28 cellular contexts compared by ENCODE assay signal in genomic region chr2:223721746-223722145, GRCh38.
"Had no signal": no experiment of that assay in that cellular context is flagged by ENCODE, and none has a peak within 500 bp of the region (broad histone marks: within the 10 kb centered on the region; RNA-seq: fewer than 3 reads in every experiment).

No MANE protein-coding gene starts in this region.

- H3K4me3 Mint-ChIP-seq: natural killer cell; neural progenitor cell; stimulated activated effector memory CD8-positive, alpha-beta T cell treated with anti-CD3 and anti-CD28 coated beads, Interleukin-12 subunit alpha, Interleukin-12 subunit beta, amount 100 ng/mL, for 72 hours; stimulated activated naive B cell treated with anti-CD40 and anti-IgM and Interleukin-4, amounts not matched to agents 10 μg/mL and 1 μg/mL and 100 μg/mL, for 72 hours; stimulated activated naive CD8-positive, alpha-beta T cell treated with anti-CD3 and anti-CD28 coated beads, Interleukin-15, Interleukin-2, amounts not matched to agents 100 ng/mL and 50 ng/mL, for 24 hours had no signal

- H3K36me3 ChIP-seq: neural progenitor cell, ovary, right lobe of liver, sigmoid colon, stomach, thoracic aorta, thyroid gland, tibial nerve, upper lobe of left lung, vagina had no signal

- H3K4me1 ChIP-seq: parathyroid adenoma, psoas muscle, right lobe of liver had no signal

- H3K4me3 ChIP-seq: neural progenitor cell, ovary, psoas muscle, right lobe of liver, sigmoid colon, stomach, thoracic aorta, thyroid gland, tibial nerve, upper lobe of left lung, vagina had no signal

- H3K27me3 ChIP-seq: neural progenitor cell, ovary, right lobe of liver, sigmoid colon, stomach, thyroid gland, tibial nerve, upper lobe of left lung, vagina had no signal

- FAIRE-seq: small intestine, urothelium cell line had no signal

- DNase-seq: natural killer cell; nephron progenitor cell; occipital lobe; ovary; psoas muscle; right lobe of liver; sigmoid colon; small intestine; stimulated activated CD4-positive, alpha-beta T cell treated with anti-CD3 and anti-CD28 coated beads, Interleukin-15, amount 100 ng/mL, for 24 hours; stimulated activated CD4-positive, alpha-beta T cell treated with anti-CD3 and anti-CD28 coated beads, Interleukin-2, amount 100 ng/mL, for 24 hours; stimulated activated CD4-positive, alpha-beta T cell treated with anti-CD3 and anti-CD28 coated beads, Interleukin-2, amount 100 ng/mL, for 48 hours; stimulated activated CD4-positive, alpha-beta T cell treated with anti-CD3 and anti-CD28 coated beads, Interleukin-4, amount 100 ng/mL, for 24 hours; stimulated activated naive B cell treated with anti-CD40 and anti-IgM and Interleukin-4, amounts not matched to agents 10 μg/mL and 1 μg/mL and 100 μg/mL, for 72 hours; stimulated activated naive CD4-positive, alpha-beta T cell treated with Interleukin-2 at 50 U/mL for 16 hours; stomach; thyroid gland; trophoblast cell had no signal

- H3K27ac Mint-ChIP-seq: natural killer cell; neural progenitor cell; progenitor cell of endocrine pancreas; stimulated activated effector memory CD8-positive, alpha-beta T cell treated with anti-CD3 and anti-CD28 coated beads, Interleukin-12 subunit alpha, Interleukin-12 subunit beta, amount 100 ng/mL, for 72 hours; stimulated activated naive B cell treated with anti-CD40 and anti-IgM and Interleukin-4, amounts not matched to agents 10 μg/mL and 1 μg/mL and 100 μg/mL, for 72 hours; stimulated activated naive CD8-positive, alpha-beta T cell treated with anti-CD3 and anti-CD28 coated beads, Interleukin-15, Interleukin-2, amounts not matched to agents 100 ng/mL and 50 ng/mL, for 24 hours had no signal

- H3K27ac ChIP-seq: neural progenitor cell, ovary, parathyroid adenoma, psoas muscle, right lobe of liver, sigmoid colon, stomach, thoracic aorta, thyroid gland, tibial nerve, upper lobe of left lung, vagina had no signal

- H3K4me1 Mint-ChIP-seq: natural killer cell; stimulated activated effector memory CD8-positive, alpha-beta T cell treated with anti-CD3 and anti-CD28 coated beads, Interleukin-12 subunit alpha, Interleukin-12 subunit beta, amount 100 ng/mL, for 72 hours; stimulated activated naive B cell treated with anti-CD40 and anti-IgM and Interleukin-4, amounts not matched to agents 10 μg/mL and 1 μg/mL and 100 μg/mL, for 72 hours had no signal

- ATAC-seq: natural killer cell; psoas muscle; right cardiac atrium; right lobe of liver; stimulated activated effector memory CD8-positive, alpha-beta T cell treated with anti-CD3 and anti-CD28 coated beads, Interleukin-12 subunit alpha, Interleukin-12 subunit beta, amount 100 ng/mL, for 72 hours; stimulated activated naive B cell treated with anti-CD40 and anti-IgM and Interleukin-4, amounts not matched to agents 10 μg/mL and 1 μg/mL and 100 μg/mL, for 72 hours had no signal

- H3K27me3 Mint-ChIP-seq: progenitor cell of endocrine pancreas had no signal

- H3K9me3 Mint-ChIP-seq: natural killer cell; stimulated activated effector memory CD8-positive, alpha-beta T cell treated with anti-CD3 and anti-CD28 coated beads, Interleukin-12 subunit alpha, Interleukin-12 subunit beta, amount 100 ng/mL, for 72 hours; stimulated activated naive CD8-positive, alpha-beta T cell treated with anti-CD3 and anti-CD28 coated beads, Interleukin-15, Interleukin-2, amounts not matched to agents 100 ng/mL and 50 ng/mL, for 24 hours had no signal

- H3K9me3 ChIP-seq: ovary, right lobe of liver, sigmoid colon, thyroid gland, vagina had no signal

- H3K36me3 Mint-ChIP-seq: natural killer cell; stimulated activated effector memory CD8-positive, alpha-beta T cell treated with anti-CD3 and anti-CD28 coated beads, Interleukin-12 subunit alpha, Interleukin-12 subunit beta, amount 100 ng/mL, for 72 hours had no signal
